In genomic region chr1:157156058-157156541, GRCh38 we compare ENCODE assay signal across 9 cellular contexts. TPM values are rescaled to one million over a fixed set of nuclear protein-coding genes. Genes with fewer than 3 reads are reported as not detected.
DNase-seq lines count a peak whose midpoint lies in the region; ATAC-seq, FAIRE-seq and TF ChIP-seq lines count a peak whose summit lies in the region.
"Had no signal": no experiment of that assay in that cellular context is flagged by ENCODE, and none has a peak within 500 bp of the region (broad histone marks: within the 10 kb centered on the region; RNA-seq: fewer than 3 reads in every experiment).

No MANE protein-coding gene starts in this region.

- no peak for FAIRE-seq in RCC 7860 (lab: Jason Lieb, UNC)
- FAIRE-seq: colon had no signal

- ATAC-seq in activated T-cell treated with anti-CD3 and anti-CD28 coated beads, Interleukin-2, amount 50 U/mL, for 4 hours = peak; percentile 80 to 88
- ATAC-seq in HG03139 (IDR thresholded peaks at IDR 0.05; ENCODE audit: unreplicated experiment) = no peak

- no peaks in the 10 kb centered on the region for H3K9me3 Mint-ChIP-seq in activated T-cell treated with anti-CD3 and anti-CD28 coated beads, Interleukin-2, amount 50 U/mL, for 4 hours
- H3K9me3 Mint-ChIP-seq in neural crest cell = no peaks in the 10 kb centered on the region

- DNase-seq in DMS153 treated with DMSO at 0.1 percent for 48 hours (lab: John Stamatoyannopoulos, UW; ENCODE audit: unreplicated experiment) = peak; percentile 65
- peak in 58 of 76 experiments; percentile 8 to 71 (median 50) for DNase-seq in HUDEP-2 (lab: John Stamatoyannopoulos, UW; ENCODE audit: unreplicated experiment in 76 of 76)
- DNase-seq in RCC 7860 (ENCODE audit: low spot score) = peak; percentile 46
- peak; percentile 79 for DNase-seq in activated T-cell treated with anti-CD3 and anti-CD28 coated beads, Interleukin-2, amount 50 U/mL, for 4 hours
- DNase-seq in fibroblast of gingiva (ENCODE audit: low read depth) = peak; percentile 30
- peak; percentile 89 for DNase-seq in neural crest cell (ENCODE audit: low read depth, low spot score)
- peak in 44 of 49 donors; percentile 7 to 80 (median 43) for DNase-seq in substantia nigra (lab: John Stamatoyannopoulos, UW)

- peaks cover 17% of the 10 kb centered on the region for H3K27me3 Mint-ChIP-seq in activated T-cell treated with anti-CD3 and anti-CD28 coated beads, Interleukin-2, amount 50 U/mL, for 4 hours (ENCODE audit: low read depth)
- H3K27me3 Mint-ChIP-seq in neural crest cell (ENCODE audit: low read depth) = no peaks in the 10 kb centered on the region

- TF ChIP-seq CTCF in neural crest cell (conservative IDR thresholded peaks at IDR 0.05) = peak; percentile 99

- H3K27ac ChIP-seq in substantia nigra (ENCODE audit: low read depth, low read length, poor library complexity, severe bottlenecking) = no peak overlapping the region

- H3K27ac Mint-ChIP-seq in neural crest cell (ENCODE audit: unreplicated experiment) = no peak overlapping the region

- peaks cover 18% of the 10 kb centered on the region for H3K4me1 Mint-ChIP-seq in activated T-cell treated with anti-CD3 and anti-CD28 coated beads, Interleukin-2, amount 50 U/mL, for 4 hours (ENCODE audit: low read depth)
- peaks cover 34% of the 10 kb centered on the region for H3K4me1 Mint-ChIP-seq in neural crest cell

- no peaks in the 10 kb centered on the region for H3K36me3 Mint-ChIP-seq in activated T-cell treated with anti-CD3 and anti-CD28 coated beads, Interleukin-2, amount 50 U/mL, for 4 hours (ENCODE audit: insufficient read depth)
- H3K36me3 Mint-ChIP-seq in neural crest cell (ENCODE audit: low read depth) = no peaks in the 10 kb centered on the region

- peak overlapping the region; percentile 49 for H3K4me3 Mint-ChIP-seq in activated T-cell treated with anti-CD3 and anti-CD28 coated beads, Interleukin-2, amount 50 U/mL, for 4 hours
- H3K4me3 Mint-ChIP-seq in neural crest cell = peak overlapping the region; percentile 80

RNA-seq across cellular contexts. Expression of gene ETV3, which starts 17.9 kb away (rescaled TPM):
- total RNA-seq in activated T-cell treated with anti-CD3 and anti-CD28 coated beads, Interleukin-2, amount 50 U/mL, for 4 hours = 10 to 100 TPM; 20.3 to 23.5 (median 21.2) TPM
- total RNA-seq in neural crest cell = 29.0 and 29.7 TPM in 2 replicates

RNA-seq across cellular contexts. Expression of gene ETV3L, which starts 56.5 kb away (rescaled TPM):
- total RNA-seq in activated T-cell treated with anti-CD3 and anti-CD28 coated beads, Interleukin-2, amount 50 U/mL, for 4 hours = not detected
- total RNA-seq in neural crest cell = 0.19 and 0.23 TPM in 2 replicates

Comparison
In these comparisons a context has a peak if more than half of its experiments do, and no peak if none do; other contexts are left out.
1. DNase-seq: peak in every context shown above with its lines; median percentile 89 in neural crest cell; 79 in activated T-cell treated with anti-CD3 and anti-CD28 coated beads, Interleukin-2, amount 50 U/mL, for 4 hours; 65 in DMS153 treated with DMSO at 0.1 percent for 48 hours; 50 in HUDEP-2; 46 in RCC 7860; 43 in substantia nigra; 30 in fibroblast of gingiva.